22 cellular contexts compared by ENCODE assay signal in the genomic region with DNA sequence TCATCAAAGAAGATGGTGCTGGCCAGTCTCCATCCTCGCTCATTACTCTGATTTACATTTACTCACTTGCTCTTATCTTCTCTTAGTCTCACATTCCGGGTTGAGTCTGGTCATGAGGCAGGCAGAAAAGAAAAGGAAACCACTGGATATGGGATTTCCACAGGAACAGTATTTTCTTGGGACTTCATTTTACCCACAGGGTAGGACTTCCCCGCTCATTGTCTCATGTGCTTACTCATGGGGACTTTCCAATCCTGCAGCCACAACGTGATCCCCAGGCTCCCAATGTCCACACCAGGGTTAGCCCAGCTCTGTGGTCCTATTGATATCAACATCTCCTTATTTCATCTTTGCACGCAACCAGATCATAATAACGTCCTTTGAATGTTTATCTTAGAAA.
DNase-seq lines count a peak whose midpoint lies in the region; ATAC-seq and TF ChIP-seq lines count a peak whose summit lies in the region.
"Had no signal": no experiment of that assay in that cellular context is flagged by ENCODE, and none has a peak within 500 bp of the region (broad histone marks: within the 10 kb centered on the region; RNA-seq: fewer than 3 reads in every experiment).

No MANE protein-coding gene starts in this region.

- ATAC-seq in GM21529 (IDR thresholded peaks at IDR 0.05; ENCODE audit: unreplicated experiment) (no peak), GM18502 (IDR thresholded peaks at IDR 0.05; ENCODE audit: poor library complexity, unreplicated experiment) (no peak)
- ATAC-seq: GM23338, K562, PC-3 had no signal

- H3K4me3 ChIP-seq in lower leg skin (ENCODE audit: low read depth, poor library complexity, severe bottlenecking): no peak overlapping the region
- H3K4me3 ChIP-seq: GM23338, K562, MG63 had no signal

- no peak for TF ChIP-seq POLR2A in lower leg skin (IDR thresholded peaks at IDR 0.05)

- intact Hi-C loops in lower leg skin (cut with DNase I; ENCODE audit: low total_unique reads): no loop called here

- 65 to 66% methylated on average over 6 of the region's 6 CpGs for WGBS in lower leg skin, 2 donors

- TF ChIP-seq CTCF in lower leg skin (IDR thresholded peaks at IDR 0.05): no peak

- DNase-seq in DMS53 (lab: John Stamatoyannopoulos, UW) (peak; percentile 17), DMS53 treated with DMSO at 0.1 percent for 48 hours (lab: John Stamatoyannopoulos, UW; ENCODE audit: unreplicated experiment) (no peak), M059J (ENCODE audit: low read depth) (peak; percentile 26), astrocyte of the hippocampus (ENCODE audit: low read depth, low spot score) (peak; percentile 27), lower leg skin (ENCODE audit: low spot score in 2 of 2) (no peak)
- DNase-seq: CD8-positive, alpha-beta memory T cell; EL; GDM1; H9; MG63; NCI-H1105 treated with DMSO at 0.1 percent for 48 hours; NCI-H146; NCI-H1930; NCI-H446; NCI-H524 treated with DMSO at 0.1 percent for 48 hours; NCI-H774; PC-3; SHP77 treated with DMSO at 0.1 percent for 48 hours had no signal

Comparison
In these comparisons a context has a peak if more than half of its experiments do, and no peak if none do; other contexts are left out.
1. DNase-seq: peak in DMS53 (single experiment), M059J (single experiment) and astrocyte of the hippocampus (single experiment); none in DMS53 treated with DMSO at 0.1 percent for 48 hours (single experiment) and lower leg skin (0 of 2).